ENCODE assay signal across 1 cellular context in the genomic region with DNA sequence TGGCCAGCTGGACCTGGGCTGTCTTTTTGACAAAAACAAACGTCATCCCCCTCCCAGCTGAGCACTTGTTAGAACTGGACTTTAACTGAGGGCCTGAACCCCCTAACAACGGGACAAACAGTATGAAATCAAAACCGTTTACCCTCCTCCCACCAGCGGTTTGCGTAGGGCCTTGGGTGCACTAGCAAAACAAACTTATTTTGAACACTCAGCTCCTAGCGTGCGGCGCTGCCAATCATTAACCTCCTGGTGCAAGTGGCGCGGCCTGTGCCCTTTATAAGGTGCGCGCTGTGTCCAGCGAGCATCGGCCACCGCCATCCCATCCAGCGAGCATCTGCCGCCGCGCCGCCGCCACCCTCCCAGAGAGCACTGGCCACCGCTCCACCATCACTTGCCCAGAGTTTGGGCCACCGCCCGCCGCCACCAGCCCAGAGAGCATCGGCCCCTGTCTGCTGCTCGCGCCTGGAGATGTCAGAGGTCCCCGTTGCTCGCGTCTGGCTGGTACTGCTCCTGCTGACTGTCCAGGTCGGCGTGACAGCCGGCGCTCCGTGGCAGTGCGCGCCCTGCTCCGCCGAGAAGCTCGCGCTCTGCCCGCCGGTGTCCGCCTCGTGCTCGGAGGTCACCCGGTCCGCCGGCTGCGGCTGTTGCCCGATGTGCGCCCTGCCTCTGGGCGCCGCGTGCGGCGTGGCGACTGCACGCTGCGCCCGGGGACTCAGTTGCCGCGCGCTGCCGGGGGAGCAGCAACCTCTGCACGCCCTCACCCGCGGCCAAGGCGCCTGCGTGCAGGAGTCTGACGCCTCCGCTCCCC.
TF ChIP-seq lines count a peak whose summit lies in the region.

A gene (plus strand): TSS at position 304 of the 808 bp plus-strand sequence. CDS start 165 bp downstream, at position 469.

TF ChIP-seq in HepG2, 621 proteins besides CTCF, POLR2A, EP300 and RAD21 (continued from another document and continues in another):
- peak; percentile 85; the same call in 1 of the 2 replicates for TF ChIP-seq ZNF251 (CRISPR knock-in tag; IDR thresholded peaks at IDR 0.05)
- no peak; the same call in 1 of the 2 replicates for TF ChIP-seq ZNF556 (CRISPR knock-in tag; IDR thresholded peaks at IDR 0.05; ENCODE audit: borderline replicate concordance)
- TF ChIP-seq ZNF235 (CRISPR knock-in tag; IDR thresholded peaks at IDR 0.05; ENCODE audit: borderline replicate concordance) = 0 out of 2 replicates have a peak, but pooled peaks have one; percentile 68
- TF ChIP-seq ZNF629 (CRISPR knock-in tag; conservative IDR thresholded peaks at IDR 0.05) = 0 out of 2 replicates have a peak, but pooled peaks have one; percentile 59
- TF ChIP-seq ZNF33B (CRISPR knock-in tag; IDR thresholded peaks at IDR 0.05) = peak; percentile 79; the same call in 1 of the 2 replicates
- peak; percentile 15; the same call in 1 of the 2 replicates for TF ChIP-seq CBFB (CRISPR knock-in tag; IDR thresholded peaks at IDR 0.05)
- TF ChIP-seq ESRRA (CRISPR knock-in tag; IDR thresholded peaks at IDR 0.05; ENCODE audit: low read depth) = peak; percentile 70; the same call in 1 of the 2 replicates
- no peak for TF ChIP-seq HCFC1 (IDR thresholded peaks at IDR 0.05; ENCODE audit: low read depth, low read length)
- TF ChIP-seq AGO1 (IDR thresholded peaks at IDR 0.05; ENCODE audit: low read depth, low read length, poor library complexity, severe bottlenecking) = no peak
- peak; percentile 97 for TF ChIP-seq IKZF4 (CRISPR knock-in tag; IDR thresholded peaks at IDR 0.05; ENCODE audit: borderline replicate concordance, low read depth, not compliant biosample characterization)
- no peak for TF ChIP-seq NFYC (CRISPR knock-in tag; IDR thresholded peaks at IDR 0.05)
- TF ChIP-seq, protein P1, sequence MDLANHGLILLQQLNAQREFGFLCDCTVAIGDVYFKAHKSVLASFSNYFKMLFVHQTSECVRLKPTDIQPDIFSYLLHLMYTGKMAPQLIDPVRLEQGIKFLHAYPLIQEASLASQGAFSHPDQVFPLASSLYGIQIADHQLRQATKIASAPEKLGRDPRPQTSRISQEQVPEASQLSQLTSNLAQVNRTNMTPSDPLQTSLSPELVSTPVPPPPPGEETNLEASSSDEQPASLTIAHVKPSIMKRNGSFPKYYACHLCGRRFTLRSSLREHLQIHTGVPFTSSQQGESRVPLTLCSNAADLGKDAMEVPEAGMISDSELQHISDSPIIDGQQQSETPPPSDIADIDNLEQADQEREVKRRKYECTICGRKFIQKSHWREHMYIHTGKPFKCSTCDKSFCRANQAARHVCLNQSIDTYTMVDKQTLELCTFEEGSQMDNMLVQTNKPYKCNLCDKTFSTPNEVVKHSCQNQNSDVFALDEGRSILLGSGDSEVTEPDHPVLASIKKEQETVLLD (CRISPR knock-in tag; IDR thresholded peaks at IDR 0.05; ENCODE audit: low read depth) = peak; percentile 77; the same call in 1 of the 2 replicates
- TF ChIP-seq ZNF451 (CRISPR knock-in tag; IDR thresholded peaks at IDR 0.05) = peak; percentile 88
- TF ChIP-seq ZNF292 (CRISPR knock-in tag; IDR thresholded peaks at IDR 0.05; ENCODE audit: borderline replicate concordance, low read depth) = peak; percentile 76; the same call in 1 of the 2 replicates
- TF ChIP-seq HNRNPLL (IDR thresholded peaks at IDR 0.05; ENCODE audit: low read depth, low read length, poor library complexity, severe bottlenecking) = peak; percentile 72
- TF ChIP-seq ATAD3A (CRISPR knock-in tag; IDR thresholded peaks at IDR 0.05) = no peak
- TF ChIP-seq ZNF75D (CRISPR knock-in tag; IDR thresholded peaks at IDR 0.05; ENCODE audit: borderline replicate concordance) = no peak
- TF ChIP-seq ATF7 (IDR thresholded peaks at IDR 0.05) = no peak
- TF ChIP-seq ATF7 (CRISPR knock-in tag; IDR thresholded peaks at IDR 0.05) = no peak
- TF ChIP-seq CCAR2 (optimal IDR thresholded peaks at IDR 0.05; ENCODE audit: low read depth, low read length) = no peak
- no peak for TF ChIP-seq U2AF2 (IDR thresholded peaks at IDR 0.05; ENCODE audit: low read depth, low read length)
- TF ChIP-seq ZNF672 (CRISPR knock-in tag; IDR thresholded peaks at IDR 0.05) = no peak; the same call in 1 of the 2 replicates
- TF ChIP-seq MAF1 (CRISPR knock-in tag; IDR thresholded peaks at IDR 0.05; ENCODE audit: borderline replicate concordance) = peak; percentile 50; the same call in 1 of the 2 replicates
- TF ChIP-seq, protein P2, sequence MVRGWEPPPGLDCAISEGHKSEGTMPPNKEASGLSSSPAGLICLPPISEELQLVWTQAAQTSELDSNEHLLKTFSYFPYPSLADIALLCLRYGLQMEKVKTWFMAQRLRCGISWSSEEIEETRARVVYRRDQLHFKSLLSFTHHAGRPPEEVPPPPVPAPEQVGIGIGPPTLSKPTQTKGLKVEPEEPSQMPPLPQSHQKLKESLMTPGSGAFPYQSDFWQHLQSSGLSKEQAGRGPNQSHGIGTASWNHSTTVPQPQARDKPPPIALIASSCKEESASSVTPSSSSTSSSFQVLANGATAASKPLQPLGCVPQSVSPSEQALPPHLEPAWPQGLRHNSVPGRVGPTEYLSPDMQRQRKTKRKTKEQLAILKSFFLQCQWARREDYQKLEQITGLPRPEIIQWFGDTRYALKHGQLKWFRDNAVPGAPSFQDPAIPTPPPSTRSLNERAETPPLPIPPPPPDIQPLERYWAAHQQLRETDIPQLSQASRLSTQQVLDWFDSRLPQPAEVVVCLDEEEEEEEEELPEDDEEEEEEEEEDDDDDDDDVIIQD (CRISPR knock-in tag; IDR thresholded peaks at IDR 0.05; ENCODE audit: low read depth) = no peak; the same call in 1 of the 2 replicates
- no peak for TF ChIP-seq MBD4 (IDR thresholded peaks at IDR 0.05; ENCODE audit: borderline replicate concordance, low read length)
- TF ChIP-seq ZSCAN20 (CRISPR knock-in tag; IDR thresholded peaks at IDR 0.05; ENCODE audit: borderline replicate concordance) = peak; percentile 90
- peak; percentile 77 for TF ChIP-seq GABPB1 (CRISPR knock-in tag; IDR thresholded peaks at IDR 0.05)
- peak; percentile 98 for TF ChIP-seq ZNF253 (CRISPR knock-in tag; IDR thresholded peaks at IDR 0.05; ENCODE audit: borderline replicate concordance)
- no peak for TF ChIP-seq IKZF1 (IDR thresholded peaks at IDR 0.05)
- TF ChIP-seq, protein P3, sequence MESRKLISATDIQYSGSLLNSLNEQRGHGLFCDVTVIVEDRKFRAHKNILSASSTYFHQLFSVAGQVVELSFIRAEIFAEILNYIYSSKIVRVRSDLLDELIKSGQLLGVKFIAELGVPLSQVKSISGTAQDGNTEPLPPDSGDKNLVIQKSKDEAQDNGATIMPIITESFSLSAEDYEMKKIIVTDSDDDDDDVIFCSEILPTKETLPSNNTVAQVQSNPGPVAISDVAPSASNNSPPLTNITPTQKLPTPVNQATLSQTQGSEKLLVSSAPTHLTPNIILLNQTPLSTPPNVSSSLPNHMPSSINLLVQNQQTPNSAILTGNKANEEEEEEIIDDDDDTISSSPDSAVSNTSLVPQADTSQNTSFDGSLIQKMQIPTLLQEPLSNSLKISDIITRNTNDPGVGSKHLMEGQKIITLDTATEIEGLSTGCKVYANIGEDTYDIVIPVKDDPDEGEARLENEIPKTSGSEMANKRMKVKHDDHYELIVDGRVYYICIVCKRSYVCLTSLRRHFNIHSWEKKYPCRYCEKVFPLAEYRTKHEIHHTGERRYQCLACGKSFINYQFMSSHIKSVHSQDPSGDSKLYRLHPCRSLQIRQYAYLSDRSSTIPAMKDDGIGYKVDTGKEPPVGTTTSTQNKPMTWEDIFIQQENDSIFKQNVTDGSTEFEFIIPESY (CRISPR knock-in tag; IDR thresholded peaks at IDR 0.05) = peak; percentile 46; the same call in 1 of the 2 replicates
- TF ChIP-seq HOXD1 (CRISPR knock-in tag; IDR thresholded peaks at IDR 0.05) = peak; percentile 79
- TF ChIP-seq ZNF232 (CRISPR knock-in tag; IDR thresholded peaks at IDR 0.05; ENCODE audit: borderline replicate concordance) = peak; percentile 94
- TF ChIP-seq, protein P4, sequence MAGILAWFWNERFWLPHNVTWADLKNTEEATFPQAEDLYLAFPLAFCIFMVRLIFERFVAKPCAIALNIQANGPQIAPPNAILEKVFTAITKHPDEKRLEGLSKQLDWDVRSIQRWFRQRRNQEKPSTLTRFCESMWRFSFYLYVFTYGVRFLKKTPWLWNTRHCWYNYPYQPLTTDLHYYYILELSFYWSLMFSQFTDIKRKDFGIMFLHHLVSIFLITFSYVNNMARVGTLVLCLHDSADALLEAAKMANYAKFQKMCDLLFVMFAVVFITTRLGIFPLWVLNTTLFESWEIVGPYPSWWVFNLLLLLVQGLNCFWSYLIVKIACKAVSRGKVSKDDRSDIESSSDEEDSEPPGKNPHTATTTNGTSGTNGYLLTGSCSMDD (CRISPR knock-in tag; IDR thresholded peaks at IDR 0.05) = no peak; the same call in 1 of the 2 replicates
- TF ChIP-seq MEIS1 (CRISPR knock-in tag; IDR thresholded peaks at IDR 0.05; ENCODE audit: borderline replicate concordance) = peak; percentile 97
- peak; percentile 94 for TF ChIP-seq ZNF776 (CRISPR knock-in tag; IDR thresholded peaks at IDR 0.05)
- TF ChIP-seq ZNF207 (IDR thresholded peaks at IDR 0.05; ENCODE audit: borderline replicate concordance) = no peak
- TF ChIP-seq ZNF350 (CRISPR knock-in tag; IDR thresholded peaks at IDR 0.05; ENCODE audit: borderline replicate concordance, low read depth) = peak; percentile 80
- TF ChIP-seq, protein P5, sequence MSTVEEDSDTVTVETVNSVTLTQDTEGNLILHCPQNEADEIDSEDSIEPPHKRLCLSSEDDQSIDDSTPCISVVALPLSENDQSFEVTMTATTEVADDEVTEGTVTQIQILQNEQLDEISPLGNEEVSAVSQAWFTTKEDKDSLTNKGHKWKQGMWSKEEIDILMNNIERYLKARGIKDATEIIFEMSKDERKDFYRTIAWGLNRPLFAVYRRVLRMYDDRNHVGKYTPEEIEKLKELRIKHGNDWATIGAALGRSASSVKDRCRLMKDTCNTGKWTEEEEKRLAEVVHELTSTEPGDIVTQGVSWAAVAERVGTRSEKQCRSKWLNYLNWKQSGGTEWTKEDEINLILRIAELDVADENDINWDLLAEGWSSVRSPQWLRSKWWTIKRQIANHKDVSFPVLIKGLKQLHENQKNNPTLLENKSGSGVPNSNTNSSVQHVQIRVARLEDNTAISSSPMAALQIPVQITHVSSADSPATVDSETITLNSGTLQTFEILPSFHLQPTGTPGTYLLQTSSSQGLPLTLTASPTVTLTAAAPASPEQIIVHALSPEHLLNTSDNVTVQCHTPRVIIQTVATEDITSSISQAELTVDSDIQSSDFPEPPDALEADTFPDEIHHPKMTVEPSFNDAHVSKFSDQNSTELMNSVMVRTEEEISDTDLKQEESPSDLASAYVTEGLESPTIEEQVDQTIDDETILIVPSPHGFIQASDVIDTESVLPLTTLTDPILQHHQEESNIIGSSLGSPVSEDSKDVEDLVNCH (CRISPR knock-in tag; IDR thresholded peaks at IDR 0.05) = 0 out of 2 replicates have a peak, but pooled peaks have one; percentile 48
- peak; percentile 66; the same call in 1 of the 2 replicates for TF ChIP-seq ZNF333 (CRISPR knock-in tag; IDR thresholded peaks at IDR 0.05; ENCODE audit: borderline replicate concordance)
- no peak for TF ChIP-seq ZNF260 (CRISPR knock-in tag; IDR thresholded peaks at IDR 0.05; ENCODE audit: borderline replicate concordance, low read depth)
- no peak for TF ChIP-seq MTA3 (CRISPR knock-in tag; IDR thresholded peaks at IDR 0.05)
- peak; percentile 75 for TF ChIP-seq PHF8 (CRISPR knock-in tag; IDR thresholded peaks at IDR 0.05)
- TF ChIP-seq TBP (CRISPR knock-in tag; IDR thresholded peaks at IDR 0.05) = peak; percentile 90
- TF ChIP-seq ZNF775 (CRISPR knock-in tag; IDR thresholded peaks at IDR 0.05; ENCODE audit: borderline replicate concordance) = peak; percentile 87
- TF ChIP-seq, protein P6, sequence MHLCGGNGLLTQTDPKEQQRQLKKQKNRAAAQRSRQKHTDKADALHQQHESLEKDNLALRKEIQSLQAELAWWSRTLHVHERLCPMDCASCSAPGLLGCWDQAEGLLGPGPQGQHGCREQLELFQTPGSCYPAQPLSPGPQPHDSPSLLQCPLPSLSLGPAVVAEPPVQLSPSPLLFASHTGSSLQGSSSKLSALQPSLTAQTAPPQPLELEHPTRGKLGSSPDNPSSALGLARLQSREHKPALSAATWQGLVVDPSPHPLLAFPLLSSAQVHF (CRISPR knock-in tag; IDR thresholded peaks at IDR 0.05) = peak; percentile 97
- TF ChIP-seq, protein P7, sequence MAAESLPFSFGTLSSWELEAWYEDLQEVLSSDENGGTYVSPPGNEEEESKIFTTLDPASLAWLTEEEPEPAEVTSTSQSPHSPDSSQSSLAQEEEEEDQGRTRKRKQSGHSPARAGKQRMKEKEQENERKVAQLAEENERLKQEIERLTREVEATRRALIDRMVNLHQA (CRISPR knock-in tag; IDR thresholded peaks at IDR 0.05) = 0 out of 2 replicates have a peak, but pooled peaks have one; percentile 18
- TF ChIP-seq ZSCAN22 (CRISPR knock-in tag; IDR thresholded peaks at IDR 0.05) = no peak
- TF ChIP-seq TMF1 (CRISPR knock-in tag; IDR thresholded peaks at IDR 0.05; ENCODE audit: low read depth) = 0 out of 2 replicates have a peak, but pooled peaks have one; percentile 45
- TF ChIP-seq, protein P8, sequence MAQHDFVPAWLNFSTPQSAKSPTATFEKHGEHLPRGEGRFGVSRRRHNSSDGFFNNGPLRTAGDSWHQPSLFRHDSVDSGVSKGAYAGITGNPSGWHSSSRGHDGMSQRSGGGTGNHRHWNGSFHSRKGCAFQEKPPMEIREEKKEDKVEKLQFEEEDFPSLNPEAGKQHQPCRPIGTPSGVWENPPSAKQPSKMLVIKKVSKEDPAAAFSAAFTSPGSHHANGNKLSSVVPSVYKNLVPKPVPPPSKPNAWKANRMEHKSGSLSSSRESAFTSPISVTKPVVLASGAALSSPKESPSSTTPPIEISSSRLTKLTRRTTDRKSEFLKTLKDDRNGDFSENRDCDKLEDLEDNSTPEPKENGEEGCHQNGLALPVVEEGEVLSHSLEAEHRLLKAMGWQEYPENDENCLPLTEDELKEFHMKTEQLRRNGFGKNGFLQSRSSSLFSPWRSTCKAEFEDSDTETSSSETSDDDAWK (CRISPR knock-in tag; IDR thresholded peaks at IDR 0.05) = no peak
- TF ChIP-seq KAT2B (IDR thresholded peaks at IDR 0.05; ENCODE audit: borderline replicate concordance, low read depth, low read length) = no peak
- TF ChIP-seq, protein P9, sequence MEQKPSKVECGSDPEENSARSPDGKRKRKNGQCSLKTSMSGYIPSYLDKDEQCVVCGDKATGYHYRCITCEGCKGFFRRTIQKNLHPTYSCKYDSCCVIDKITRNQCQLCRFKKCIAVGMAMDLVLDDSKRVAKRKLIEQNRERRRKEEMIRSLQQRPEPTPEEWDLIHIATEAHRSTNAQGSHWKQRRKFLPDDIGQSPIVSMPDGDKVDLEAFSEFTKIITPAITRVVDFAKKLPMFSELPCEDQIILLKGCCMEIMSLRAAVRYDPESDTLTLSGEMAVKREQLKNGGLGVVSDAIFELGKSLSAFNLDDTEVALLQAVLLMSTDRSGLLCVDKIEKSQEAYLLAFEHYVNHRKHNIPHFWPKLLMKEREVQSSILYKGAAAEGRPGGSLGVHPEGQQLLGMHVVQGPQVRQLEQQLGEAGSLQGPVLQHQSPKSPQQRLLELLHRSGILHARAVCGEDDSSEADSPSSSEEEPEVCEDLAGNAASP (CRISPR knock-in tag; IDR thresholded peaks at IDR 0.05; ENCODE audit: borderline replicate concordance) = peak; percentile 76
